ENCODE assay signal across 9 cellular contexts in the genomic region with DNA sequence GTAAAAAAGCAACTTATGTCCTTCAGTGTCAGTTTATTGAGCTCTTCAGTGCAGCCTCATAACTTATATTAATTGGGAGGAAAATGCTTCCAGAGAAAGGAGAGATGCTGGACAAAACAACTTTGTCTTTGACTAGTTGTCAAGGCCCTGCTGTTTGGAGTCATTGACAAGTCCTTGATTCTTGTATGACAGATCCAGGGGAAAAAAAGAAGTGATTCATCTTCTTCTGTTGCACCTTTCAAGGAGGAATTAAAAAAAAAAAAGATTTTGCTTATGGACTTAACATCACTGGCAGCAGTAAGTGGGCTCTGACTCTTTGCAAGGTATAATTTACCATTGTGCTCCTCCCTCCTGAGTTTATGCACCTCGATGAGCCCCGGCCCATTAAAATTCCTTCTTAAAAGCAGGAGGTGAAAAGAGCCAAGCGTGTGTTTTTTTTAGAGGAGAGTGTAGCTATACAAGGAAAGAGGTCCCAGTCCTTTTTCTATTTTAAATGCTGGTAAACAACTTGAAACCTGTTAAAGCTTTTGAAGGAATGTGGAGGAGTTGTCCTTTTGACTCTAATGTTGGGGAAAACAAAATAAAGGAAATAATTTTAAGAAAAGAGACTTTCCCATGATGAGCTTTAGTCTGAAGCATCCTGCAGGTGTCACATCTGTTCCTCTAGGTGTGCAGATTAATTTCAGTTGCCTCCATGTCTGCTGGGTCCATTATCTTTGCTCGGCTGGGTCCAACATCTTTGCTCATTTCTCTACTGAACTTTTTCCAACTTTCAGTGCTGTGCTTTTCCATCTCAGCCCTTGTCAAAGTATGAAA.
DNase-seq lines count a peak whose midpoint lies in the region; ATAC-seq, FAIRE-seq and TF ChIP-seq lines count a peak whose summit lies in the region.
"Had no signal": no experiment of that assay in that cellular context is flagged by ENCODE, and none has a peak within 500 bp of the region (broad histone marks: within the 10 kb centered on the region; RNA-seq: fewer than 3 reads in every experiment).

No MANE protein-coding gene starts in this region.

- no peak overlapping the region for H3K4me3 Mint-ChIP-seq in astrocyte (ENCODE audit: unreplicated experiment)

- H3K27ac Mint-ChIP-seq in astrocyte (ENCODE audit: unreplicated experiment) = peak overlapping the region; percentile 88

- H3K4me2 ChIP-seq in GM23248 (ENCODE audit: unreplicated experiment) (peak overlapping the region; percentile 23), astrocyte (ENCODE audit: low read length) (peak overlapping the region; percentile 6)

- H3K36me3 Mint-ChIP-seq in astrocyte (ENCODE audit: low read depth, unreplicated experiment) = no peaks in the 10 kb centered on the region

- H3K27me3 ChIP-seq in ACC112 (ENCODE audit: insufficient read depth, low read length) (no peaks in the 10 kb centered on the region), GM23248 (replicated peaks; ENCODE audit: insufficient read depth) (no peaks in the 10 kb centered on the region), astrocyte (ENCODE audit: insufficient read depth, low read length) (no peaks in the 10 kb centered on the region), muscle layer of colon (ENCODE audit: control insufficient read depth in 1 of 2, insufficient read depth in 2 of 2, low read length in 2 of 2) (no peaks in the 10 kb centered on the region)

- H3K27ac ChIP-seq in ACC112 (ENCODE audit: low read depth, low read length) (peak overlapping the region; percentile 81), GM23248 (peak overlapping the region; percentile 67), astrocyte (ENCODE audit: low read depth, low read length) (peak overlapping the region; percentile 63), muscle layer of colon (ENCODE audit: low read depth, low read length) (peak overlapping the region; percentile 86)

- H3K9me3 ChIP-seq in GM23248 (ENCODE audit: low read depth) (no peaks in the 10 kb centered on the region), astrocyte (ENCODE audit: insufficient read depth, low read depth, low read length) (no peaks in the 10 kb centered on the region), muscle layer of colon (ENCODE audit: low read length) (no peaks in the 10 kb centered on the region)

- 83 to 84% methylated on average over 4 of the region's 4 CpGs for WGBS in GM23248 (ENCODE audit: low coverage in 1 of 2, low lambda C conversion rate in 2 of 2, missing lambda C conversion rate in 2 of 2), 2 experiments

- no peaks in the 10 kb centered on the region for H3K9me3 Mint-ChIP-seq in astrocyte (ENCODE audit: unreplicated experiment)

- TF ChIP-seq CTCF in astrocyte (IDR thresholded peaks at IDR 0.05; ENCODE audit: insufficient read depth, low read depth, low read length) = no peak

- H3K79me2 ChIP-seq in ACC112 (ENCODE audit: control insufficient read depth, insufficient read depth, low read length, unreplicated experiment) (no peaks in the 10 kb centered on the region), GM23248 (ENCODE audit: insufficient read depth) (no peaks in the 10 kb centered on the region), astrocyte (ENCODE audit: insufficient read depth, low read length) (no peaks in the 10 kb centered on the region)

- no peaks in the 10 kb centered on the region for H3K36me3 ChIP-seq in ACC112 (ENCODE audit: insufficient read depth, low read length)
- H3K36me3 ChIP-seq in GM23248 (ENCODE audit: low read depth) = no peaks in the 10 kb centered on the region
- no peaks in the 10 kb centered on the region for H3K36me3 ChIP-seq in astrocyte (ENCODE audit: insufficient read depth, low read length)
- no peaks in the 10 kb centered on the region for H3K36me3 ChIP-seq in muscle layer of colon (ENCODE audit: insufficient read depth, low read length)

- H3K4me1 Mint-ChIP-seq in astrocyte (ENCODE audit: low read depth, unreplicated experiment) = peaks cover 58% of the 10 kb centered on the region

- no peak for DNase-seq in GM23248
- DNase-seq in astrocyte (ENCODE audit: low read depth) = no peak
- no peak for DNase-seq in NOMO-1 (lab: John Stamatoyannopoulos, UW; ENCODE audit: unreplicated experiment in 2 of 2)
- no peak for DNase-seq in iPS-NIHi11 (ENCODE audit: low spot score)
- no peak for DNase-seq in NCI-H1092 (lab: John Stamatoyannopoulos, UW)
- DNase-seq: effector memory CD4-positive, alpha-beta T cell had no signal

- no peak for ATAC-seq in GM19395 (IDR thresholded peaks at IDR 0.05; ENCODE audit: unreplicated experiment)

- H3K9ac ChIP-seq in GM23248 = peak overlapping the region; percentile 45; the same call in 1 of the 2 replicates
- H3K9ac ChIP-seq in astrocyte (ENCODE audit: low read length) = no peak overlapping the region
- no peak overlapping the region for H3K9ac ChIP-seq in muscle layer of colon (ENCODE audit: low read length)

- H3K27me3 Mint-ChIP-seq in astrocyte (ENCODE audit: low read depth, unreplicated experiment) = no peaks in the 10 kb centered on the region

- in situ Hi-C loops in GM23248 (cut with MboI) = loop anchor here (10.0 kb wide), 2 partner anchors 434 to 534 kb away; no protein-coding TSS in a partner anchor

- H3F3A ChIP-seq in GM23248 (ENCODE audit: insufficient read depth) = peaks cover 41% of the 10 kb centered on the region

- no peaks in the 10 kb centered on the region for H3K9me2 ChIP-seq in GM23248 (ENCODE audit: insufficient read depth)

- FAIRE-seq in astrocyte (lab: Jason Lieb, UNC) = no peak

- H4K20me1 ChIP-seq in GM23248 (ENCODE audit: insufficient read depth) (no peaks in the 10 kb centered on the region), astrocyte (ENCODE audit: insufficient read depth, low read length) (no peaks in the 10 kb centered on the region)

- H2AFZ ChIP-seq in ACC112 (ENCODE audit: low read length, unreplicated experiment) = no peak overlapping the region
- H2AFZ ChIP-seq in GM23248 = no peak overlapping the region
- H2AFZ ChIP-seq in astrocyte (ENCODE audit: low read depth, low read length) = no peak overlapping the region

- no peak overlapping the region for H3K4me3 ChIP-seq in ACC112 (ENCODE audit: low read depth, low read length)
- no peak overlapping the region for H3K4me3 ChIP-seq in GM23248
- no peak overlapping the region for H3K4me3 ChIP-seq in astrocyte (ENCODE audit: insufficient read depth, low read depth, low read length)
- H3K4me3 ChIP-seq in muscle layer of colon (ENCODE audit: low read depth in 1 of 2, low read length in 2 of 2) = no peak overlapping the region

- H3K4me1 ChIP-seq in ACC112 (ENCODE audit: control insufficient read depth, insufficient read depth, low read length, unreplicated experiment) = peaks cover 72% of the 10 kb centered on the region
- H3K4me1 ChIP-seq in GM23248 (ENCODE audit: insufficient read depth) = peaks cover 64% of the 10 kb centered on the region
- H3K4me1 ChIP-seq in astrocyte (ENCODE audit: insufficient read depth, low read length) = peaks cover 43% of the 10 kb centered on the region
- H3K4me1 ChIP-seq in muscle layer of colon (ENCODE audit: insufficient read depth, low read length) = peaks cover 77% of the 10 kb centered on the region
